13 cellular contexts compared by ENCODE assay signal in the genomic region with DNA sequence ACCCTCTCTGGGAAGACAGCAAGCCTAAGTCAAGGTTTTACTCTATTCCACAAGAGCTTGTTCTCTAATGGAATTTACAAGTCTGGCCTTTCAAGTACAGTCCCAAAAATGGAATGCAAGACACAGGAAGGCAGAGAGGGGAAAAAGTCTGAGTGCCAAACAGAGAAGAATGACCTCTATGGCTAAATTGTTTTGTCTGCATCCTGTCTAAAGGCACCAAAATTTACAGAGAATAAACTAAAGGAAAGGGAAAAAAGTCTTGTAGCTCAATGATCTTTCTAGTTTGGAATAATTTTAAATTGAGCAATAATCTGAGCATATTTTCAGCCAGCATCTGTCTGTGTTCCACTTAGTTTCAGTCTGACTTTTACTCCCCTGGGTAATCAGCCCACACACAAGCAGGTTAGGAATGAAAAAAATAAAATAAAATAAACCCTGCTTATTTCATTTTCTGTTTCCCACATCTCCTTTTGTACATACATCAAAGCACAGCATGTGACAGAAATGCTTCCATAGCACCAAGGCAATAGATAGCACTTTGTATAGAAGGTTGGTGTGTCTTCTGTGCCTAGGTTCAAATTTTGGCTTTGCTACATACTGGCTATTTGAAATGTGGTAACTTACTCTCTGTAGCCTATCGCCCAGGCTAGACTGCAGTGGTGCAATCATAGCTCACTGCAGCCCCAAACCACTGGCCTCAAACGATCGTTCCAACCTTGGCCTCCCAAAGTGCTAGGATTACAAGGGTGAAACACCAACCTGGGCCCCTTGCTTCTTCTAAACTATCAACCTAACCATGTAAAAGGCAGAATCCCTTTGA.
DNase-seq lines count a peak whose midpoint lies in the region; ATAC-seq and TF ChIP-seq lines count a peak whose summit lies in the region.
"Had no signal": no experiment of that assay in that cellular context is flagged by ENCODE, and none has a peak within 500 bp of the region (broad histone marks: within the 10 kb centered on the region; RNA-seq: fewer than 3 reads in every experiment).

No MANE protein-coding gene starts in this region.

- H2AFZ ChIP-seq in PC-3 (ENCODE audit: low read length), result no peak overlapping the region

- no peaks in the 10 kb centered on the region for H3K27me3 ChIP-seq in left ventricle myocardium inferior (ENCODE audit: low read depth)
- H3K27me3 ChIP-seq in aorta (ENCODE audit: control insufficient read depth in 1 of 2, insufficient read depth in 2 of 2, low read length in 1 of 2), result no peaks in the 10 kb centered on the region
- no peaks in the 10 kb centered on the region for H3K27me3 ChIP-seq in PC-3 (ENCODE audit: low read length)
- H3K27me3 ChIP-seq: foreskin keratinocyte had no signal

- POLR2A ChIA-PET in activated CD8-positive, alpha-beta T cell treated with anti-CD3 and anti-CD28 coated beads for 36 hours (lab: Charles Lee), result no interaction called here
- POLR2A ChIA-PET in PC-3 (lab: Charles Lee; ENCODE audit: unreplicated experiment), result no interaction called here

- H3K9me3 Mint-ChIP-seq in activated CD8-positive, alpha-beta T cell treated with anti-CD3 and anti-CD28 coated beads for 36 hours, result no peaks in the 10 kb centered on the region
- H3K9me3 Mint-ChIP-seq: nephron progenitor cell had no signal

- H3K9ac ChIP-seq in PC-3 (ENCODE audit: low read length), result no peak overlapping the region

- BruUV-seq in PC-3 (replicated peaks; lab: Mats Ljungman, UMichigan), result no TSS peak

- H3K27ac ChIP-seq in left ventricle myocardium inferior (replicated peaks), result peak overlapping the region; percentile 75
- peak overlapping the region; percentile 83 to 95 for H3K27ac ChIP-seq in aorta (ENCODE audit: low read depth in 1 of 2, low read length in 2 of 2)
- H3K27ac ChIP-seq in PC-3 (ENCODE audit: low read length), result no peak overlapping the region
- H3K27ac ChIP-seq: foreskin keratinocyte had no signal

- ATAC-seq in aorta (ENCODE audit: low FRiP score) (peak; percentile 69), HG02571 (IDR thresholded peaks at IDR 0.05; ENCODE audit: unreplicated experiment) (no peak), PC-3 (no peak)
- ATAC-seq in activated CD8-positive, alpha-beta T cell treated with anti-CD3 and anti-CD28 coated beads for 36 hours, result no peak
- ATAC-seq: foreskin keratinocyte had no signal

- H3K36me3 Mint-ChIP-seq in activated CD8-positive, alpha-beta T cell treated with anti-CD3 and anti-CD28 coated beads for 36 hours (ENCODE audit: low read depth), result no peaks in the 10 kb centered on the region

- DNase-seq in SKM-1 treated with dmso at 0.1 percent for 144 hours (lab: John Stamatoyannopoulos, UW; ENCODE audit: unreplicated experiment) (peak; percentile 38), SKM-1 (lab: John Stamatoyannopoulos, UW; ENCODE audit: unreplicated experiment) (no peak), LHCN-M2 (ENCODE audit: low read depth) (peak; percentile 33), left ventricle myocardium inferior (no peak), aorta (no peak), PC-3 (no peak)
- DNase-seq in activated CD8-positive, alpha-beta T cell treated with anti-CD3 and anti-CD28 coated beads for 36 hours, result no peak
- DNase-seq: 8988T, activated gamma-delta T cell, foreskin keratinocyte, NCI-H446, nephron progenitor cell had no signal

- TF ChIP-seq CTCF in left ventricle myocardium inferior (IDR thresholded peaks at IDR 0.05; ENCODE audit: borderline replicate concordance) (no peak), PC-3 (conservative IDR thresholded peaks at IDR 0.05; ENCODE audit: low read depth, low read length) (no peak)
- TF ChIP-seq CTCF in activated CD8-positive, alpha-beta T cell treated with anti-CD3 and anti-CD28 coated beads for 36 hours (IDR thresholded peaks at IDR 0.05), result no peak

- no peaks in the 10 kb centered on the region for H3K79me2 ChIP-seq in PC-3 (ENCODE audit: low read length)

- H4K20me1 ChIP-seq in PC-3 (ENCODE audit: low read length), result no peaks in the 10 kb centered on the region

- H3K4me3 ChIP-seq in left ventricle myocardium inferior (peak overlapping the region; percentile 13), aorta (ENCODE audit: low read length in 2 of 2) (peak overlapping the region in 1 of 2 donors; percentile 34), PC-3 (ENCODE audit: low read length) (no peak overlapping the region)

- H3K4me1 Mint-ChIP-seq in activated CD8-positive, alpha-beta T cell treated with anti-CD3 and anti-CD28 coated beads for 36 hours (ENCODE audit: low read depth), result no peaks in the 10 kb centered on the region
- H3K4me1 Mint-ChIP-seq: nephron progenitor cell had no signal

- H3K4me3 Mint-ChIP-seq in activated CD8-positive, alpha-beta T cell treated with anti-CD3 and anti-CD28 coated beads for 36 hours, result no peak overlapping the region
- H3K4me3 Mint-ChIP-seq: nephron progenitor cell had no signal

- no peaks in the 10 kb centered on the region for H3K9me3 ChIP-seq in left ventricle myocardium inferior (replicated peaks)
- no peaks in the 10 kb centered on the region for H3K9me3 ChIP-seq in aorta (ENCODE audit: control insufficient read depth, low read length)
- H3K9me3 ChIP-seq in PC-3 (ENCODE audit: low read length), result no peaks in the 10 kb centered on the region

- no peak overlapping the region for H3K4me2 ChIP-seq in PC-3 (ENCODE audit: low read length)

- no peak overlapping the region for H3K27ac Mint-ChIP-seq in activated CD8-positive, alpha-beta T cell treated with anti-CD3 and anti-CD28 coated beads for 36 hours
- H3K27ac Mint-ChIP-seq: nephron progenitor cell had no signal

- no peaks in the 10 kb centered on the region for H3K27me3 Mint-ChIP-seq in activated CD8-positive, alpha-beta T cell treated with anti-CD3 and anti-CD28 coated beads for 36 hours

- WGBS in aorta, 2 donors, result 50 to 59% methylated on average over 3 of the region's 3 CpGs

- H3K9me2 ChIP-seq in PC-3 (replicated peaks; ENCODE audit: low read length), result no peaks in the 10 kb centered on the region

- H3K4me1 ChIP-seq in left ventricle myocardium inferior (peaks cover 85% of the 10 kb centered on the region), aorta (ENCODE audit: control insufficient read depth in 1 of 2, insufficient read depth in 2 of 2, low read length in 2 of 2) (peaks cover 4 to 11% of the 10 kb centered on the region in 2 donors), PC-3 (ENCODE audit: insufficient read depth, low read length) (0 out of 2 replicates have a peak, but pooled peaks cover 3% of the 10 kb centered on the region)

- CTCF ChIA-PET in activated CD8-positive, alpha-beta T cell treated with anti-CD3 and anti-CD28 coated beads for 36 hours (lab: Charles Lee), result no interaction called here
- CTCF ChIA-PET in PC-3 (lab: Charles Lee), result no interaction called here

- no peaks in the 10 kb centered on the region for H3K36me3 ChIP-seq in left ventricle myocardium inferior
- no peaks in the 10 kb centered on the region for H3K36me3 ChIP-seq in aorta (ENCODE audit: control insufficient read depth in 1 of 2, insufficient read depth in 2 of 2, low read length in 1 of 2)
- no peaks in the 10 kb centered on the region for H3K36me3 ChIP-seq in PC-3 (ENCODE audit: low read depth, low read length)

- no peaks in the 10 kb centered on the region for H3F3A ChIP-seq in PC-3 (ENCODE audit: low read length, unreplicated experiment)

- intact Hi-C loops in left ventricle myocardium inferior (cut with micrococcal nuclease) (no loop called here), aorta (cut with DNase I) (loop anchor here in 1 of 2 donors (10.0 kb wide), 1 partner anchor 88 kb away; no protein-coding TSS in a partner anchor), PC-3 (cut with micrococcal nuclease) (no loop called here)
- intact Hi-C loops in activated CD8-positive, alpha-beta T cell treated with anti-CD3 and anti-CD28 coated beads for 36 hours (cut with micrococcal nuclease), result no loop called here

Comparison
In these comparisons a context has a peak if more than half of its experiments do, and no peak if none do; other contexts are left out.
1. DNase-seq: peak in SKM-1 treated with dmso at 0.1 percent for 144 hours (single experiment) and LHCN-M2 (single experiment); none in SKM-1 (single experiment), left ventricle myocardium inferior (single experiment), aorta (0 of 2), activated CD8-positive, alpha-beta T cell treated with anti-CD3 and anti-CD28 coated beads for 36 hours (single experiment) and PC-3 (single experiment).